Comparison of ENCODE assay signal across 14 cellular contexts in the genomic region with DNA sequence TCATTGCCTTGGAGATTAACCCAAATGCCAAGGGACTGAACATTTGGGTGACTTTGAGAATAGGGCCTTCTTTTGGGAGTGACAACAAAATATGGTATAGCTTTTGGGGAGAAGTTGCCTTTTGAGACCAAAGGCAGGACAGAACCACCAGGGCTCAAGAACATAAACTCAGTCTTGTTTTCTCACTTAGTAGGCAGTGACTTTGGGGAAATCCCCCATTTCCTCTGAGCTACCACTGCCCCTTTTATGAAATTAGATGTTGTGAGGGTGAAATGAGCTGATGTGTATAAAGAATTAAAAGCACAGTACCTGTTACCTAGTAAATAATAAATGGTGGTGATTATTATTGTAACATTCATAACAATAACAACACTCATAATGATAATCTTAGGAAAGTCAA. TPM values are rescaled to one million over a fixed set of nuclear protein-coding genes. Genes with fewer than 3 reads are reported as not detected.
DNase-seq lines count a peak whose midpoint lies in the region; ATAC-seq and TF ChIP-seq lines count a peak whose summit lies in the region.
"Had no signal": no experiment of that assay in that cellular context is flagged by ENCODE, and none has a peak within 500 bp of the region (broad histone marks: within the 10 kb centered on the region; RNA-seq: fewer than 3 reads in every experiment).

No MANE protein-coding gene starts in this region.

- no peak overlapping the region for H3K27ac Mint-ChIP-seq in activated B cell treated with CpG ODN at 0.5 μM for 24 hours

- intact Hi-C loops in activated B cell treated with CpG ODN at 0.5 μM for 24 hours (cut with micrococcal nuclease), result loop anchor here (2.0 kb wide), 1 partner anchor 14 kb away; no protein-coding TSS in a partner anchor

- peak; percentile 37 for DNase-seq in GM12865 (ENCODE audit: low read depth)
- no peak for DNase-seq in activated B cell treated with CpG ODN at 0.5 μM for 24 hours
- DNase-seq in NCI-H526 treated with DMSO at 0.1 percent for 48 hours (lab: John Stamatoyannopoulos, UW), result no peak
- DNase-seq in hippocampal formation (lab: John Stamatoyannopoulos, UW), result no peak
- DNase-seq in MV-4-11 (lab: John Stamatoyannopoulos, UW), result no peak
- DNase-seq: activated gamma-delta T cell treated with Interleukin-2 at 50 U/mL for 16 hours; central memory CD4-positive, alpha-beta T cell; NCI-H1092 treated with DMSO at 0.1 percent for 48 hours; NCI-H510A had no signal

- ATAC-seq in GM19023 (IDR thresholded peaks at IDR 0.05; ENCODE audit: unreplicated experiment), result peak; percentile 41
- ATAC-seq in HG02884 (IDR thresholded peaks at IDR 0.05; ENCODE audit: unreplicated experiment), result peak; percentile 38
- peak; percentile 76 for ATAC-seq in activated B cell treated with CpG ODN at 0.5 μM for 24 hours (ENCODE audit: low read depth)
- no peak for ATAC-seq in GM21423 (IDR thresholded peaks at IDR 0.05; ENCODE audit: unreplicated experiment)
- ATAC-seq: sciatic nerve had no signal

- H3K36me3 Mint-ChIP-seq in activated B cell treated with CpG ODN at 0.5 μM for 24 hours (ENCODE audit: low read depth), result peaks cover 18% of the 10 kb centered on the region

- H3K9me3 Mint-ChIP-seq in activated B cell treated with CpG ODN at 0.5 μM for 24 hours, result no peaks in the 10 kb centered on the region

- H3K4me1 Mint-ChIP-seq in activated B cell treated with CpG ODN at 0.5 μM for 24 hours, result peaks cover 45% of the 10 kb centered on the region

- no peak overlapping the region for H3K4me3 ChIP-seq in GM12865 (ENCODE audit: low read depth, low read length)
- H3K4me3 ChIP-seq: BLaER1 treated with 17β-estradiol and CSF1 and Interleukin-3, amounts not matched to agents 10 nM and 100 nM had no signal

- CTCF ChIA-PET in activated B cell treated with CpG ODN at 0.5 μM for 24 hours (lab: Charles Lee), result no interaction called here

- H3K27me3 Mint-ChIP-seq in activated B cell treated with CpG ODN at 0.5 μM for 24 hours, result no peaks in the 10 kb centered on the region

- TF ChIP-seq CTCF in GM12865 (IDR thresholded peaks at IDR 0.05; ENCODE audit: insufficient read depth, low read depth, low read length, missing control alignments) (no peak), activated B cell treated with CpG ODN at 0.5 μM for 24 hours (IDR thresholded peaks at IDR 0.05) (no peak)

- POLR2A ChIA-PET in activated B cell treated with CpG ODN at 0.5 μM for 24 hours (lab: Charles Lee), result interaction anchor here (0.8 to 1.9 kb wide), 3 partner anchors 38 to 138 kb away, joined by 3 to 7 read pairs (median 6); no protein-coding TSS in a partner anchor

- no peak overlapping the region for H3K4me3 Mint-ChIP-seq in activated B cell treated with CpG ODN at 0.5 μM for 24 hours

RNA-seq across cellular contexts. Expression of a gene that starts 36.5 kb away (rescaled TPM):
- 17.8 and 18.3 TPM in 2 replicates for total RNA-seq in activated B cell treated with CpG ODN at 0.5 μM for 24 hours
